ENCODE assay signal across 11 cellular contexts in the genomic region with DNA sequence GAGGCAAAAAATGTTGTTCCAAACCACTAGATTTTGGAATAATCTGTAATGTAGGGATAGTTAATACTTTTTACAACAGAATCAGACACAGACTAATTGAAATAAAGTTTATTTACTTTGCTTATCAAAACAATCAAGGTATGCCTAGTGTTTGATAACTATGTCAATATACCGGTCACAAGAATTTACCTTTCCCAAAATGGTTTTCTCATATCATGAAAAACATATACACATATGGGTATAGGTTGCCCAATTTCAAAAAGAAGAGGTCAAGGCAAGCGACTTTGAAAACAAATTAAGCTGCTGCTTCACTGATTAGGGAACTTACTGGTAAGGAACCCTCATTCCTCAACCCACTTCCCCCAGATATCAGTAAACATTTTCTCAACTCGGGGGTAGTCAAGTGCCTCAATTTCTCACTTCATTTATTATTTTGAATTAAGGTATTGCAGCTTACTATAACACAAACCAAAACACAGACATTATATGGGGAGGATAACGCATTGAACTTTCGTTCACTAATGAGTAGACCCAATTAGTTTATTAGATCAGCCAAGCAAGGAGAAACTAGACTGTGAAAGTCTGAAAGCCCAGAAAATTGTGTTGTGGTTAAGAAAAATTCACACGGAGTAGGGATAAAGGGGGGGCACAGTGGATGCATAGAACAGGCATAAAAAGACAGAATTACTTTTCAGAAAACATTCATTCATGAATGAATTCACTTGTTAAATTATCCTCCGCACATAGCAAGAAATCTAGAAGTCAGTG. TPM values are rescaled to one million over a fixed set of nuclear protein-coding genes. Genes with fewer than 3 reads are reported as not detected.
DNase-seq lines count a peak whose midpoint lies in the region; ATAC-seq, FAIRE-seq and TF ChIP-seq lines count a peak whose summit lies in the region.
"Had no signal": no experiment of that assay in that cellular context is flagged by ENCODE, and none has a peak within 500 bp of the region (broad histone marks: within the 10 kb centered on the region; RNA-seq: fewer than 3 reads in every experiment).

No MANE protein-coding gene starts in this region.

- no peak for ATAC-seq in stimulated activated effector memory CD8-positive, alpha-beta T cell treated with anti-CD3 and anti-CD28 coated beads, Interleukin-12 subunit alpha, Interleukin-12 subunit beta, amount 100 ng/mL, for 72 hours
- ATAC-seq in PC-3 (no peak), GM21447 (IDR thresholded peaks at IDR 0.05; ENCODE audit: unreplicated experiment) (no peak)

- H3K27ac ChIP-seq in DOHH2 (ENCODE audit: low read depth, low read length), result peak overlapping the region; percentile 73; the same call in 1 of the 2 replicates
- H3K27ac ChIP-seq in PC-9, result peak overlapping the region; percentile 84
- H3K27ac ChIP-seq in H1 (ENCODE audit: low read depth, low read length), result no peak overlapping the region
- H3K27ac ChIP-seq in PC-3 (ENCODE audit: low read length), result no peak overlapping the region

- H3K4me2 ChIP-seq in DOHH2 (ENCODE audit: low read length), result peak overlapping the region; percentile 89
- peak overlapping the region; percentile 85 for H3K4me2 ChIP-seq in PC-9
- H3K4me2 ChIP-seq in H1 (ENCODE audit: insufficient read depth in 1 of 2, low read depth in 2 of 2, low read length in 2 of 2), result peak overlapping the region; percentile 80 to 81; a peak in 2 of 4 replicates
- H3K4me2 ChIP-seq in PC-3 (ENCODE audit: low read length), result no peak overlapping the region

- no peak overlapping the region for H3K23ac ChIP-seq in H1 (ENCODE audit: insufficient read length)

- no peak overlapping the region for H4K8ac ChIP-seq in H1 (ENCODE audit: extremely low read depth, insufficient read depth, low read length)

- H3K9me3 Mint-ChIP-seq in stimulated activated effector memory CD8-positive, alpha-beta T cell treated with anti-CD3 and anti-CD28 coated beads, Interleukin-12 subunit alpha, Interleukin-12 subunit beta, amount 100 ng/mL, for 72 hours, result no peaks in the 10 kb centered on the region

- H2BK15ac ChIP-seq in H1 (ENCODE audit: low read length), result no peak overlapping the region

- H3K36me3 ChIP-seq in DOHH2 (ENCODE audit: control insufficient read depth, low read length) (no peaks in the 10 kb centered on the region), PC-9 (ENCODE audit: low read depth) (no peaks in the 10 kb centered on the region), H1 (ENCODE audit: control insufficient read depth in 2 of 4, insufficient read depth in 4 of 4, low read length in 3 of 4) (no peaks in the 10 kb centered on the region), PC-3 (ENCODE audit: low read depth, low read length) (no peaks in the 10 kb centered on the region)
- H3K36me3 ChIP-seq: ascending aorta had no signal

- peaks cover 6% of the 10 kb centered on the region for H3K36me3 Mint-ChIP-seq in stimulated activated effector memory CD8-positive, alpha-beta T cell treated with anti-CD3 and anti-CD28 coated beads, Interleukin-12 subunit alpha, Interleukin-12 subunit beta, amount 100 ng/mL, for 72 hours

- intact Hi-C loops in PC-9 (cut with micrococcal nuclease; ENCODE audit: unreplicated experiment) (loop anchor here (5.0 kb wide), 1 partner anchor 185 kb away; no protein-coding TSS in a partner anchor), PC-3 (cut with micrococcal nuclease) (loop anchor here (2.0 kb wide), 1 partner anchor 41 kb away; no protein-coding TSS in a partner anchor)

- no peak for TF ChIP-seq RAD21 in H1 (IDR thresholded peaks at IDR 0.05 in 1 of 2, conservative IDR thresholded peaks at IDR 0.05 in 1 of 2; ENCODE audit: low read depth in 2 of 2, low read length in 2 of 2)

- no peak overlapping the region for H4K5ac ChIP-seq in H1 (ENCODE audit: insufficient read length, low read depth, low read length)

- no peak for FAIRE-seq in H1 (lab: Jason Lieb, UNC)

- CTCF ChIA-PET in PC-9 (lab: Charles Lee), result no interaction called here
- CTCF ChIA-PET in H1 (lab: Charles Lee; ENCODE audit: partially characterized antibody), result interaction anchor here (1.5 kb wide), 1 partner anchor 54 kb away, joined by 3 read pairs; no protein-coding TSS in a partner anchor
- CTCF ChIA-PET in PC-3 (lab: Charles Lee), result no interaction called here

- WGBS in H1 (ENCODE audit: extremely low coverage in 1 of 2, insufficient coverage in 1 of 2, insufficient read length in 1 of 2, insufficient replicate concordance in 2 of 2, low coverage in 1 of 2, low lambda C conversion rate in 2 of 2, missing lambda C conversion rate in 1 of 2), 2 experiments, result 85% methylated on average over 7 of the region's 7 CpGs; no CpG with 5 or more reads in 1 of the 2 experiments

- no peak overlapping the region for H3K14ac ChIP-seq in H1 (ENCODE audit: insufficient read length)

- no peak overlapping the region for H3K18ac ChIP-seq in H1 (ENCODE audit: extremely low read depth, low read length)

- H3F3A ChIP-seq in DOHH2 (ENCODE audit: control insufficient read depth, insufficient read depth) (peaks cover 17% of the 10 kb centered on the region), PC-9 (ENCODE audit: insufficient read depth, low read depth) (peaks cover 28% of the 10 kb centered on the region), PC-3 (ENCODE audit: low read length, unreplicated experiment) (no peaks in the 10 kb centered on the region)

- H2BK20ac ChIP-seq in H1 (ENCODE audit: low read length), result peak overlapping the region; percentile 82; the same call in 1 of the 2 replicates

- peak overlapping the region; percentile 93 for H3K4me3 Mint-ChIP-seq in stimulated activated effector memory CD8-positive, alpha-beta T cell treated with anti-CD3 and anti-CD28 coated beads, Interleukin-12 subunit alpha, Interleukin-12 subunit beta, amount 100 ng/mL, for 72 hours

- no peaks in the 10 kb centered on the region for H3K9me3 ChIP-seq in DOHH2 (ENCODE audit: control insufficient read depth, insufficient read depth, low read length)
- no peaks in the 10 kb centered on the region for H3K9me3 ChIP-seq in PC-9 (ENCODE audit: insufficient read depth, low read depth)
- no peaks in the 10 kb centered on the region for H3K9me3 ChIP-seq in H1 (ENCODE audit: insufficient read depth in 2 of 2, low read depth in 1 of 2, low read length in 1 of 2)
- no peaks in the 10 kb centered on the region for H3K9me3 ChIP-seq in PC-3 (ENCODE audit: low read length)
- H3K9me3 ChIP-seq: ascending aorta had no signal

- H3K23me2 ChIP-seq in H1 (ENCODE audit: low read depth, low read length), result peaks cover 10% of the 10 kb centered on the region; the same call in 1 of the 2 replicates

- H3K4me1 Mint-ChIP-seq in stimulated activated effector memory CD8-positive, alpha-beta T cell treated with anti-CD3 and anti-CD28 coated beads, Interleukin-12 subunit alpha, Interleukin-12 subunit beta, amount 100 ng/mL, for 72 hours, result peaks cover 42% of the 10 kb centered on the region

- H2BK5ac ChIP-seq in H1 (ENCODE audit: low read depth, low read length), result no peak overlapping the region

- no peak overlapping the region for H3K9ac ChIP-seq in H1 (replicated peaks in 1 of 4; ENCODE audit: extremely low read depth in 1 of 4, low read depth in 3 of 4, low read length in 3 of 4)
- H3K9ac ChIP-seq in PC-3 (ENCODE audit: low read length), result no peak overlapping the region

- H2BK12ac ChIP-seq in H1 (ENCODE audit: low read depth, low read length), result no peak overlapping the region

- BruUV-seq in PC-9 (replicated peaks; lab: Mats Ljungman, UMichigan), result no TSS peak
- no TSS peak for BruUV-seq in PC-3 (replicated peaks; lab: Mats Ljungman, UMichigan)

- H3K27ac Mint-ChIP-seq in stimulated activated effector memory CD8-positive, alpha-beta T cell treated with anti-CD3 and anti-CD28 coated beads, Interleukin-12 subunit alpha, Interleukin-12 subunit beta, amount 100 ng/mL, for 72 hours, result peak overlapping the region; percentile 99

- TF ChIP-seq CTCF in DOHH2 (IDR thresholded peaks at IDR 0.05; ENCODE audit: low read depth, low read length, poor library complexity, severe bottlenecking) (no peak), PC-9 (conservative IDR thresholded peaks at IDR 0.05) (no peak), H1 (IDR thresholded peaks at IDR 0.05; ENCODE audit: control extremely low read depth in 1 of 3, insufficient read depth in 1 of 3, low read depth in 1 of 3, low read length in 3 of 3) (no peak), PC-3 (conservative IDR thresholded peaks at IDR 0.05; ENCODE audit: low read depth, low read length) (no peak)

- TF ChIP-seq EP300 in H1 (IDR thresholded peaks at IDR 0.05; ENCODE audit: borderline replicate concordance in 1 of 2, low read depth in 2 of 2, low read length in 2 of 2), result no peak

- no peak for TF ChIP-seq POLR2A in H1 (IDR thresholded peaks at IDR 0.05; ENCODE audit: control extremely low read depth in 1 of 2, low read depth in 2 of 2, low read length in 2 of 2)

- H2BK120ac ChIP-seq in H1 (replicated peaks; ENCODE audit: low read depth, low read length), result no peak overlapping the region

- peak overlapping the region; percentile 77 for H3K4me3 ChIP-seq in DOHH2 (ENCODE audit: low read length)
- no peak overlapping the region for H3K4me3 ChIP-seq in PC-9
- no peak overlapping the region for H3K4me3 ChIP-seq in H1 (ENCODE audit: extremely low read depth in 1 of 4, insufficient read depth in 2 of 4, low read depth in 3 of 4, low read length in 4 of 4)
- no peak overlapping the region for H3K4me3 ChIP-seq in PC-3 (ENCODE audit: low read length)

- H4K91ac ChIP-seq in H1 (replicated peaks; ENCODE audit: insufficient read length, low read length), result no peak overlapping the region

- no peak overlapping the region for H2AK5ac ChIP-seq in H1 (ENCODE audit: low read depth, low read length)

- no peak overlapping the region for H2AFZ ChIP-seq in PC-9
- H2AFZ ChIP-seq in H1 (ENCODE audit: low read length), result no peak overlapping the region
- no peak overlapping the region for H2AFZ ChIP-seq in PC-3 (ENCODE audit: low read length)

- H3K4ac ChIP-seq in H1 (replicated peaks; ENCODE audit: insufficient read length, low read depth, low read length), result no peak overlapping the region

- H3K4me1 ChIP-seq in DOHH2 (ENCODE audit: control insufficient read depth, low read length) (peaks cover 43% of the 10 kb centered on the region), PC-9 (replicated peaks; ENCODE audit: insufficient read depth) (peaks cover 36% of the 10 kb centered on the region), H1 (replicated peaks in 1 of 4; ENCODE audit: control insufficient read depth in 3 of 4, insufficient read depth in 4 of 4, low read length in 3 of 4) (peaks cover 0 to 4% (median 2%) of the 10 kb centered on the region in 4 experiments; a peak in 3 of 7 replicates), PC-3 (ENCODE audit: insufficient read depth, low read length) (peaks cover 42% of the 10 kb centered on the region)

- POLR2A ChIA-PET in PC-9 (lab: Charles Lee; ENCODE audit: unreplicated experiment) (no interaction called here), H1 (lab: Charles Lee; ENCODE audit: partially characterized antibody) (interaction anchor here (1.2 kb wide), 1 partner anchor 14 kb away, joined by 3 read pairs; no protein-coding TSS in a partner anchor), PC-3 (lab: Charles Lee; ENCODE audit: unreplicated experiment) (no interaction called here)

- H3K79me2 ChIP-seq in DOHH2 (ENCODE audit: control insufficient read depth, low read length), result no peaks in the 10 kb centered on the region
- H3K79me2 ChIP-seq in PC-9 (ENCODE audit: low read depth), result no peaks in the 10 kb centered on the region
- H3K79me2 ChIP-seq in H1 (ENCODE audit: control insufficient read depth in 1 of 2, insufficient read depth in 2 of 2, low read length in 2 of 2), result no peaks in the 10 kb centered on the region
- no peaks in the 10 kb centered on the region for H3K79me2 ChIP-seq in PC-3 (ENCODE audit: low read length)

- H3K27me3 ChIP-seq in DOHH2 (ENCODE audit: control insufficient read depth, low read length), result peaks cover 5% of the 10 kb centered on the region
- no peaks in the 10 kb centered on the region for H3K27me3 ChIP-seq in PC-9 (ENCODE audit: insufficient read depth, low read depth)
- H3K27me3 ChIP-seq in H1 (replicated peaks in 1 of 4; ENCODE audit: control insufficient read depth in 3 of 4, extremely low read depth in 1 of 4, insufficient read depth in 3 of 4, low read length in 3 of 4), result no peaks in the 10 kb centered on the region; a peak in 2 of 7 replicates
- H3K27me3 ChIP-seq in PC-3 (ENCODE audit: low read length), result no peaks in the 10 kb centered on the region
- H3K27me3 ChIP-seq: ascending aorta had no signal

- H3K9me2 ChIP-seq in DOHH2 (replicated peaks; ENCODE audit: control insufficient read depth, low read length) (no peaks in the 10 kb centered on the region), PC-9 (ENCODE audit: insufficient read depth) (no peaks in the 10 kb centered on the region), PC-3 (replicated peaks; ENCODE audit: low read length) (no peaks in the 10 kb centered on the region)

- H4K20me1 ChIP-seq in DOHH2 (ENCODE audit: control insufficient read depth, insufficient read depth, low read depth, low read length) (no peaks in the 10 kb centered on the region), PC-9 (ENCODE audit: insufficient read depth) (no peaks in the 10 kb centered on the region), H1 (replicated peaks in 1 of 2; ENCODE audit: control insufficient read depth in 1 of 2, insufficient read depth in 2 of 2, low read length in 2 of 2) (no peaks in the 10 kb centered on the region), PC-3 (ENCODE audit: low read length) (no peaks in the 10 kb centered on the region)

- no peak overlapping the region for H3K56ac ChIP-seq in H1 (replicated peaks; ENCODE audit: insufficient read length, low read depth, low read length)

- H3K79me1 ChIP-seq in H1 (ENCODE audit: low read depth, low read length), result no peaks in the 10 kb centered on the region

- peak in 1 of 2 experiments; percentile 40 for DNase-seq in PC-9
- DNase-seq in H1 (ENCODE audit: low read depth in 1 of 2, low spot score in 2 of 2), result no peak
- no peak for DNase-seq in stimulated activated effector memory CD8-positive, alpha-beta T cell treated with anti-CD3 and anti-CD28 coated beads, Interleukin-12 subunit alpha, Interleukin-12 subunit beta, amount 100 ng/mL, for 72 hours (ENCODE audit: low spot score in 2 of 2)
- DNase-seq in NCI-H2107 treated with DMSO at 0.1 percent for 48 hours (lab: John Stamatoyannopoulos, UW; ENCODE audit: unreplicated experiment), result no peak
- DNase-seq in PC-3, result no peak
- DNase-seq: DMS153, hippocampal formation, NCI-H524 had no signal

RNA-seq across cellular contexts. Expression of a gene that starts 9.0 kb away (rescaled TPM):
- total RNA-seq in PC-9 (2021) (71.3 and 108 TPM in 2 replicates), PC-3 (2014; rRNA removed) (57.2 and 62.7 TPM in 2 replicates)
- 151 and 156 TPM in 2 replicates for total RNA-seq in H1 (2021; fragmentation: NEBNext Ultra II Directional; extraction: Animal tissue kit (Norgen Biotek cat#: 25700))
- polyA plus RNA-seq in H1 (2011; rRNA removed), result 71.4 and 113 TPM in 2 replicates
- 101 TPM for polyA plus RNA-seq in H1 (2011; cell fraction: cytosol; rRNA removed)
- polyA plus RNA-seq in H1 (2011; cell fraction: nucleus; rRNA removed), result 84.6 TPM
- 96.7 to 148 TPM (median 111 TPM) in 4 replicates for polyA plus RNA-seq in H1 (2012, experiment 1 of 2)
- polyA plus RNA-seq in H1 (2012, experiment 2 of 2), result 32.9 TPM
- polyA plus RNA-seq in H1 (2013, experiment 1 of 2), result 225 TPM
- 246 TPM for polyA plus RNA-seq in H1 (2013, experiment 2 of 2)
- polyA minus RNA-seq in H1 (2011; rRNA and poly(A)+ RNA removed), result 246 and 269 TPM in 2 replicates
- 124 TPM for polyA minus RNA-seq in H1 (2011; cell fraction: cytosol; rRNA and poly(A)+ RNA removed)
- 98.0 TPM for polyA minus RNA-seq in H1 (2011; cell fraction: nucleus; rRNA and poly(A)+ RNA removed)

Comparison
In these comparisons a context has a peak if more than half of its experiments do, and no peak if none do; other contexts are left out.
1. H3K27ac ChIP-seq: peak in DOHH2 (single experiment) and PC-9 (single experiment); none in H1 (single experiment) and PC-3 (single experiment).